Comparison of ENCODE assay signal across 10 cellular contexts in genomic region chr3:194100856-194101390, GRCh38. TPM values are rescaled to one million over a fixed set of nuclear protein-coding genes. Genes with fewer than 3 reads are reported as not detected.
A peak's percentile ranks its signal among the peaks of the same experiment; 100 is the strongest.
DNase-seq lines count a peak whose midpoint lies in the region; ATAC-seq lines count a peak whose summit lies in the region.
"Had no signal": no experiment of that assay in that cellular context is flagged by ENCODE, and none has a peak within 500 bp of the region (broad histone marks: within the 10 kb centered on the region; RNA-seq: fewer than 3 reads in every experiment).

No MANE protein-coding gene starts in this region.

- DNase-seq in GM03348 (ENCODE audit: low spot score) (no peak), NCI-H2107 (lab: John Stamatoyannopoulos, UW) (no peak), SK-N-DZ (ENCODE audit: low spot score) (no peak), epidermal melanocyte (ENCODE audit: insufficient read length, low spot score) (no peak)
- DNase-seq: adrenal gland, islet precursor cell had no signal

- H3K9me3 Mint-ChIP-seq in stimulated activated memory B cell treated with anti-CD40 and anti-IgM and Interleukin-4, amounts not matched to agents 10 μg/mL and 1 μg/mL and 100 μg/mL, for 72 hours: no peaks in the 10 kb centered on the region

- ATAC-seq in GM19023 (IDR thresholded peaks at IDR 0.05; ENCODE audit: unreplicated experiment): peak; percentile 80
- ATAC-seq in HG02588 (IDR thresholded peaks at IDR 0.05; ENCODE audit: unreplicated experiment): peak; percentile 80
- ATAC-seq in HG03457 (IDR thresholded peaks at IDR 0.05; ENCODE audit: unreplicated experiment): peak; percentile 73
- peak; percentile 77 for ATAC-seq in stimulated activated memory B cell treated with anti-CD40 and anti-IgM and Interleukin-4, amounts not matched to agents 10 μg/mL and 1 μg/mL and 100 μg/mL, for 72 hours

- peaks cover 89% of the 10 kb centered on the region for H3K4me1 Mint-ChIP-seq in stimulated activated memory B cell treated with anti-CD40 and anti-IgM and Interleukin-4, amounts not matched to agents 10 μg/mL and 1 μg/mL and 100 μg/mL, for 72 hours

- no peaks in the 10 kb centered on the region for H3K27me3 Mint-ChIP-seq in stimulated activated memory B cell treated with anti-CD40 and anti-IgM and Interleukin-4, amounts not matched to agents 10 μg/mL and 1 μg/mL and 100 μg/mL, for 72 hours

- no peaks in the 10 kb centered on the region for H3K36me3 Mint-ChIP-seq in stimulated activated memory B cell treated with anti-CD40 and anti-IgM and Interleukin-4, amounts not matched to agents 10 μg/mL and 1 μg/mL and 100 μg/mL, for 72 hours

- peak overlapping the region; percentile 42 for H3K4me3 Mint-ChIP-seq in stimulated activated memory B cell treated with anti-CD40 and anti-IgM and Interleukin-4, amounts not matched to agents 10 μg/mL and 1 μg/mL and 100 μg/mL, for 72 hours

- peak overlapping the region; percentile 16 for H3K27ac Mint-ChIP-seq in stimulated activated memory B cell treated with anti-CD40 and anti-IgM and Interleukin-4, amounts not matched to agents 10 μg/mL and 1 μg/mL and 100 μg/mL, for 72 hours

RNA-seq across cellular contexts. Expression of gene HES1, which starts 35.0 kb away (rescaled TPM):
- 0.14 and 0.22 TPM in 2 replicates for polyA plus RNA-seq in SK-N-DZ (2014; cell fraction: cytosol; rRNA removed)
- polyA plus RNA-seq in SK-N-DZ (2014; cell fraction: nucleus; rRNA removed): 0.09 and 1.9 TPM in 2 replicates
